In genomic region chr20:40343390-40343789, GRCh38 we compare ENCODE assay signal across 8 cellular contexts.
"Had no signal": no experiment of that assay in that cellular context is flagged by ENCODE, and none has a peak within 500 bp of the region (broad histone marks: within the 10 kb centered on the region; RNA-seq: fewer than 3 reads in every experiment).

No MANE protein-coding gene starts in this region.

- H3K36me3 ChIP-seq: HAP-1 had no signal

- H3K4me3 ChIP-seq: GM23248, HAP-1 had no signal

- DNase-seq: GM23248, GOT3, H7, H9, HCEC 1CT, HFFc6 had no signal

- H3K4me3 Mint-ChIP-seq: H9, HFFc6 had no signal

- ATAC-seq: HCT116 had no signal

- H2AFZ ChIP-seq: GM23248 had no signal

- H3K27ac ChIP-seq: GM23248 had no signal

- H3K4me1 ChIP-seq: HAP-1 had no signal

- H3K4me1 Mint-ChIP-seq: H9 had no signal

- H3K27ac Mint-ChIP-seq: H9, HFFc6 had no signal
